In the genomic region with DNA sequence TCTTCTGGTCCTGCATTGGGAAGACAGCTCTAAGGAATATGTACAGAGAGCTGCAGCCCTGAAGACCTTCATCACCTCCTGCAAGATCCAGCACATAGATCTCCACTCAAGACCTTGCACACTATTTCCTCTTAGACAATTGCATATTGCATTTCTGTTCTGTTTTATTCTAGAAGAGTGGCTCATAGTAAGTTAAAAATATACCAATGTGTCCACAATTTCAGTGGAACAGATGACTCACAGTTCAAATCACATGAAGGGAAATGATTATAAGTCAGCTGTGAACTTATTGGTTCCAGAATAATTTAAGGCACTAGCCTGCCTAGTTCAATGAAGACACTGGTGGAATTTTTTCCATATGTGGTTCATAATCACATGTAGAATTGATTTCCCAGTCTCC, we compare ENCODE assay signal across 15 cellular contexts. TPM values are rescaled to one million over a fixed set of nuclear protein-coding genes. Genes with fewer than 3 reads are reported as not detected.
DNase-seq lines count a peak whose midpoint lies in the region; ATAC-seq and TF ChIP-seq lines count a peak whose summit lies in the region.
"Had no signal": no experiment of that assay in that cellular context is flagged by ENCODE, and none has a peak within 500 bp of the region (broad histone marks: within the 10 kb centered on the region; RNA-seq: fewer than 3 reads in every experiment).

No MANE protein-coding gene starts in this region.

- 0 out of 2 replicates have a peak, but pooled peaks cover 3% of the 10 kb centered on the region for H3K9me1 ChIP-seq in IMR-90 (ENCODE audit: insufficient read depth, low read length)

- H2AFZ ChIP-seq in IMR-90 (replicated peaks; ENCODE audit: low read length, poor library complexity) (no peak overlapping the region), trophoblast cell (ENCODE audit: insufficient read depth, low read length, poor library complexity) (no peak overlapping the region)

- dilution Hi-C loops in IMR-90 (cut with HindIII; ENCODE audit: low sequenced_read_pairs, unreplicated experiment), result no loop called here

- BruUV-seq in IMR-90 (replicated peaks; lab: Mats Ljungman, UMichigan), result no TSS peak

- no peak overlapping the region for H2AK9ac ChIP-seq in IMR-90 (replicated peaks; ENCODE audit: low read depth, low read length, poor library complexity)

- DNase-seq in BJ (ENCODE audit: low read depth) (peak; percentile 12), IMR-90 (peak; percentile 76), caudate nucleus (lab: John Stamatoyannopoulos, UW) (peak in 1 of 61 donors; percentile 18), kidney epithelial cell (ENCODE audit: low read depth) (peak; percentile 19), NCI-H526 (lab: John Stamatoyannopoulos, UW) (no peak), trophoblast cell (no peak), GM10266 (ENCODE audit: extremely low spot score) (no peak), GM20000 (ENCODE audit: low spot score) (no peak)
- DNase-seq: anterior cingulate cortex, NCI-H1048, NCI-H2227 treated with DMSO at 0.1 percent for 48 hours, small intestine had no signal

- CTCF ChIA-PET in BJ (lab: Yijun Ruan, JAX) (interaction anchor here (1.4 kb wide), 1 partner anchor 10 kb away, joined by 6 read pairs; a partner anchor contains a TSS), IMR-90 (lab: Yijun Ruan, JAX) (no interaction called here)

- H2BK5ac ChIP-seq in IMR-90 (ENCODE audit: low read depth, low read length, poor library complexity, severe bottlenecking) (no peak overlapping the region), trophoblast cell (ENCODE audit: low read depth, low read length, poor library complexity) (no peak overlapping the region)

- H3K36me3 ChIP-seq in BJ (ENCODE audit: control insufficient read depth, insufficient read depth, low read length) (no peaks in the 10 kb centered on the region), IMR-90 (ENCODE audit: control insufficient read depth, insufficient read depth, low read length) (no peaks in the 10 kb centered on the region), kidney epithelial cell (ENCODE audit: control insufficient read depth, insufficient read depth, low read length) (no peaks in the 10 kb centered on the region), trophoblast cell (ENCODE audit: control insufficient read depth in 1 of 2, insufficient read depth in 2 of 2, low read length in 2 of 2) (no peaks in the 10 kb centered on the region)
- H3K36me3 ChIP-seq: neutrophil had no signal

- no peaks in the 10 kb centered on the region for H3K79me2 ChIP-seq in trophoblast cell (ENCODE audit: control insufficient read depth, insufficient read depth, low read length, poor library complexity)

- H4K91ac ChIP-seq in IMR-90 (ENCODE audit: insufficient read depth, low read depth, low read length), result no peak overlapping the region
- no peak overlapping the region for H4K91ac ChIP-seq in trophoblast cell (ENCODE audit: low read depth, low read length)

- H3K4me2 ChIP-seq in IMR-90 (ENCODE audit: low read depth, low read length) (no peak overlapping the region), trophoblast cell (ENCODE audit: low read length) (no peak overlapping the region)

- no peak for TF ChIP-seq RAD21 in IMR-90 (IDR thresholded peaks at IDR 0.05; ENCODE audit: low read length)

- H4K20me1 ChIP-seq in IMR-90 (ENCODE audit: insufficient read depth, low read length), result no peaks in the 10 kb centered on the region

- no peak overlapping the region for H4K5ac ChIP-seq in IMR-90 (ENCODE audit: low read depth, low read length)

- intact Hi-C loops in IMR-90 (cut with micrococcal nuclease), result no loop called here

- H3K14ac ChIP-seq in IMR-90 (replicated peaks; ENCODE audit: low read depth, low read length), result no peak overlapping the region
- no peak overlapping the region for H3K14ac ChIP-seq in trophoblast cell (ENCODE audit: low read length)

- no peak overlapping the region for H4K12ac ChIP-seq in trophoblast cell (ENCODE audit: low read depth, low read length)

- POLR2A ChIA-PET in BJ (lab: Charles Lee), result no interaction called here
- POLR2A ChIA-PET in IMR-90 (lab: Charles Lee; ENCODE audit: unreplicated experiment), result no interaction called here

- H4K8ac ChIP-seq in IMR-90 (ENCODE audit: low read depth in 2 of 2, low read length in 2 of 2) (no peak overlapping the region; a peak in 1 of 4 replicates), trophoblast cell (ENCODE audit: low read depth, low read length) (no peak overlapping the region)

- H2BK120ac ChIP-seq in IMR-90 (ENCODE audit: low read depth, low read length) (0 out of 2 replicates have a peak overlapping the region, but pooled peaks have one; percentile 14), trophoblast cell (ENCODE audit: insufficient read depth, low read length, poor library complexity) (no peak overlapping the region)

- H3K9ac ChIP-seq in IMR-90 (ENCODE audit: low read depth, low read length), result no peak overlapping the region
- no peak overlapping the region for H3K9ac ChIP-seq in trophoblast cell (ENCODE audit: low read length)

- no peak for TF ChIP-seq CTCF in BJ (IDR thresholded peaks at IDR 0.05; ENCODE audit: insufficient read depth, low read depth, low read length)
- no peak for TF ChIP-seq CTCF in IMR-90 (conservative IDR thresholded peaks at IDR 0.05; ENCODE audit: low read depth, low read length)
- TF ChIP-seq CTCF in kidney epithelial cell (IDR thresholded peaks at IDR 0.05; ENCODE audit: insufficient read depth, low read length, poor library complexity, severe bottlenecking), result no peak
- no peak for TF ChIP-seq CTCF in GM10266 (IDR thresholded peaks at IDR 0.05; ENCODE audit: control insufficient read depth, insufficient read depth, low read depth, missing control alignments)
- TF ChIP-seq CTCF in GM20000 (IDR thresholded peaks at IDR 0.05; ENCODE audit: extremely low read depth, missing control alignments), result no peak

- H3K4me1 ChIP-seq in IMR-90 (ENCODE audit: control insufficient read depth, insufficient read depth, low read length), result peaks cover 3% of the 10 kb centered on the region; the same call in 1 of the 2 replicates
- no peaks in the 10 kb centered on the region for H3K4me1 ChIP-seq in trophoblast cell (ENCODE audit: control insufficient read depth in 1 of 2, insufficient read depth in 2 of 2, low read length in 2 of 2)

- H3K9me3 ChIP-seq in IMR-90 (ENCODE audit: control insufficient read depth, insufficient read depth, low read length) (no peaks in the 10 kb centered on the region), trophoblast cell (ENCODE audit: insufficient read depth, low read depth, low read length) (no peaks in the 10 kb centered on the region)
- H3K9me3 ChIP-seq: neutrophil had no signal

- H2AK5ac ChIP-seq in IMR-90 (ENCODE audit: low read depth, low read length) (no peak overlapping the region), trophoblast cell (ENCODE audit: low read length) (no peak overlapping the region)

- in situ Hi-C loops in IMR-90 (cut with MboI; ENCODE audit: low sequenced_read_pairs), result no loop called here

- no peaks in the 10 kb centered on the region for H3K27me3 ChIP-seq in BJ (ENCODE audit: control insufficient read depth, insufficient read depth, low read length)
- H3K27me3 ChIP-seq in IMR-90 (ENCODE audit: control insufficient read depth, insufficient read depth, low read length), result no peaks in the 10 kb centered on the region
- H3K27me3 ChIP-seq in kidney epithelial cell (ENCODE audit: control insufficient read depth, insufficient read depth, low read length), result no peaks in the 10 kb centered on the region
- H3K27me3 ChIP-seq in trophoblast cell (ENCODE audit: insufficient read depth, low read length), result no peaks in the 10 kb centered on the region
- H3K27me3 ChIP-seq: neutrophil had no signal

- H3K79me1 ChIP-seq in IMR-90 (ENCODE audit: low read depth in 1 of 2, low read length in 2 of 2) (no peaks in the 10 kb centered on the region), trophoblast cell (ENCODE audit: low read length) (no peaks in the 10 kb centered on the region)

- H3K4me3 ChIP-seq in BJ (ENCODE audit: low read depth, low read length) (no peak overlapping the region), IMR-90 (ENCODE audit: insufficient read depth, low read depth, low read length) (no peak overlapping the region), kidney epithelial cell (ENCODE audit: low read depth, low read length) (no peak overlapping the region), trophoblast cell (ENCODE audit: low read depth, low read length) (no peak overlapping the region)

- H3K23ac ChIP-seq in IMR-90 (ENCODE audit: low read depth, low read length) (no peak overlapping the region), trophoblast cell (ENCODE audit: low read length) (no peak overlapping the region)

- no peak overlapping the region for H2BK20ac ChIP-seq in IMR-90 (ENCODE audit: low read depth, low read length)

- peak; percentile 71 for ATAC-seq in IMR-90 (ENCODE audit: low read depth)
- ATAC-seq: activated CD4-positive, CD25-positive, alpha-beta regulatory T cell treated with anti-CD3 and anti-CD28 coated beads, Interleukin-2, amount 50 U/mL, for 24 hours had no signal

- H2BK12ac ChIP-seq in trophoblast cell (ENCODE audit: low read length), result no peak overlapping the region

- H3K4ac ChIP-seq in IMR-90 (ENCODE audit: low read depth, low read length) (no peak overlapping the region), trophoblast cell (ENCODE audit: low read depth, low read length) (no peak overlapping the region)

- H2BK15ac ChIP-seq in IMR-90 (ENCODE audit: low read depth, low read length), result no peak overlapping the region

- H3K27ac ChIP-seq in IMR-90 (ENCODE audit: insufficient read depth, low read length) (no peak overlapping the region), caudate nucleus (ENCODE audit: low read depth, low read length) (peak overlapping the region; percentile 63), trophoblast cell (ENCODE audit: low read depth, low read length) (no peak overlapping the region)
- H3K27ac ChIP-seq: neutrophil had no signal

- no peak for TF ChIP-seq POLR2A in IMR-90 (IDR thresholded peaks at IDR 0.05; ENCODE audit: low read depth, low read length)

- H3K18ac ChIP-seq in IMR-90 (ENCODE audit: low read depth, low read length) (no peak overlapping the region; the same call in 1 of the 2 replicates), trophoblast cell (ENCODE audit: low read length) (no peak overlapping the region)

- no peak overlapping the region for H3K56ac ChIP-seq in IMR-90 (ENCODE audit: extremely low read depth, insufficient read depth, low read length)

RNA-seq across cellular contexts. Expression of a gene that starts 10.0 kb away (rescaled TPM):
- polyA plus RNA-seq in BJ (2011; rRNA removed) (7.8 and 13.2 TPM in 2 replicates), IMR-90 (2012; rRNA removed) (20.7 and 22.5 TPM in 2 replicates)
- polyA minus RNA-seq in BJ (2011; rRNA and poly(A)+ RNA removed), result 7.8 and 15.9 TPM in 2 replicates
- total RNA-seq in IMR-90 (2012; rRNA removed) (25.8 and 54.7 TPM in 2 replicates), kidney epithelial cell (1.8 and 8.6 TPM in 2 replicates)
- polyA plus RNA-seq in IMR-90 (2012; cell fraction: cytosol; rRNA removed), result 7.7 and 12.8 TPM in 2 replicates
- polyA plus RNA-seq in IMR-90 (2012; cell fraction: nucleus; rRNA removed; ENCODE audit: low replicate concordance), result 2.7 and 8.6 TPM in 2 replicates
- 0.10 and 0.11 TPM in 2 replicates for polyA plus RNA-seq in trophoblast cell (2013)
- total RNA-seq: HT-29 had no signal

RNA-seq across cellular contexts. Expression of a gene that starts 52.6 kb away (rescaled TPM):
- polyA plus RNA-seq in BJ (2011; rRNA removed) (12.7 and 33.1 TPM in 2 replicates), IMR-90 (2012; rRNA removed) (13.6 and 21.2 TPM in 2 replicates)
- polyA minus RNA-seq in BJ (2011; rRNA and poly(A)+ RNA removed), result 7.0 and 10.5 TPM in 2 replicates
- total RNA-seq in IMR-90 (2012; rRNA removed) (15.6 and 39.2 TPM in 2 replicates), kidney epithelial cell (20.1 and 27.7 TPM in 2 replicates)
- 1.4 and 2.7 TPM in 2 replicates for polyA plus RNA-seq in IMR-90 (2012; cell fraction: cytosol; rRNA removed)
- polyA plus RNA-seq in IMR-90 (2012; cell fraction: nucleus; rRNA removed; ENCODE audit: low replicate concordance), result 1.1 and 4.0 TPM in 2 replicates
- 22.6 and 23.0 TPM in 2 replicates for polyA plus RNA-seq in trophoblast cell (2013)

Comparison
In these comparisons a context has a peak if more than half of its experiments do, and no peak if none do; other contexts are left out.
1. DNase-seq: peak in BJ (single experiment), IMR-90 (single experiment) and kidney epithelial cell (single experiment); none in NCI-H526 (0 of 2), trophoblast cell (0 of 2), GM10266 (single experiment) and GM20000 (single experiment).